ENCODE assay signal across 26 cellular contexts in genomic region chr4:39548425-39549067, GRCh38. TPM values are rescaled to one million over a fixed set of nuclear protein-coding genes. Genes with fewer than 3 reads are reported as not detected.
DNase-seq lines count a peak whose midpoint lies in the region; ATAC-seq, FAIRE-seq and TF ChIP-seq lines count a peak whose summit lies in the region.
"Had no signal": no experiment of that assay in that cellular context is flagged by ENCODE, and none has a peak within 500 bp of the region (broad histone marks: within the 10 kb centered on the region; RNA-seq: fewer than 3 reads in every experiment).

No MANE protein-coding gene starts in this region.

- no peak overlapping the region for H3K4me3 Mint-ChIP-seq in nephron
- H3K4me3 Mint-ChIP-seq: activated B cell treated with CpG ODN at 0.5 μM for 24 hours; activated CD4-positive, alpha-beta memory T cell treated with anti-CD3 and anti-CD28 coated beads, Interleukin-2, amount 10 ng/mL, durations not matched to agents 7 days and 5 days; activated T-cell treated with anti-CD3 and anti-CD28 coated beads, Interleukin-2, amount 50 U/mL, for 24 hours; GM23338; neural crest cell; T-helper 2 cell treated with Interferon-gamma antibody and Interleukin-4, amounts not matched to agents 5 μg/mL and 100 μg/mL, for 36 hours had no signal

- DNase-seq in AG08395 (ENCODE audit: low spot score) (peak; percentile 9), M059J (ENCODE audit: low read depth) (peak; percentile 44), cardiac fibroblast (ENCODE audit: low read depth in 2 of 2) (peak; percentile 41 to 60), HTR-8/SVneo (ENCODE audit: insufficient read length, low spot score) (no peak)
- DNase-seq in activated naive CD4-positive, alpha-beta T cell (lab: John Stamatoyannopoulos, UW), result no peak
- DNase-seq: activated B cell treated with CpG ODN at 0.5 μM for 24 hours; activated CD4-positive, alpha-beta memory T cell treated with anti-CD3 and anti-CD28 coated beads, Interleukin-2, amount 10 ng/mL, durations not matched to agents 7 days and 5 days; activated naive CD4-positive, alpha-beta T cell treated with anti-CD3 and anti-CD28 coated beads, Interleukin-2, amount 50 U/mL, for 16 hours; activated T-cell treated with anti-CD3 and anti-CD28 coated beads, Interleukin-2, amount 50 U/mL, for 24 hours; brain microvascular endothelial cell; dermis blood vessel endothelial cell; Karpas-422; left ventricle myocardium inferior; NCI-H1092; NCI-H526; SJCRH30; stimulated activated CD4-positive, alpha-beta T cell treated with anti-CD3 and anti-CD28 coated beads, Interleukin-12 subunit alpha, Interleukin-12 subunit beta, amount 100 ng/mL, for 4 hours; stimulated activated CD8-positive, alpha-beta memory T cell treated with anti-CD3 and anti-CD28 coated beads, Interleukin-4, amount 100 ng/mL, for 48 hours; substantia nigra; uterus had no signal

- no peak overlapping the region for H3K4me3 ChIP-seq in cardiac fibroblast (replicated peaks in 1 of 2; ENCODE audit: low read depth in 2 of 2, low read length in 2 of 2)
- H3K4me3 ChIP-seq: GM23338, left ventricle myocardium inferior, SJCRH30, uterus had no signal

- H3K4me1 Mint-ChIP-seq in nephron, result peaks cover 15% of the 10 kb centered on the region
- H3K4me1 Mint-ChIP-seq: activated CD4-positive, alpha-beta memory T cell treated with anti-CD3 and anti-CD28 coated beads, Interleukin-2, amount 10 ng/mL, durations not matched to agents 7 days and 5 days had no signal

- no peaks in the 10 kb centered on the region for H3K9me3 Mint-ChIP-seq in nephron
- H3K9me3 Mint-ChIP-seq: activated B cell treated with CpG ODN at 0.5 μM for 24 hours; activated CD4-positive, alpha-beta memory T cell treated with anti-CD3 and anti-CD28 coated beads, Interleukin-2, amount 10 ng/mL, durations not matched to agents 7 days and 5 days; activated T-cell treated with anti-CD3 and anti-CD28 coated beads, Interleukin-2, amount 50 U/mL, for 24 hours; GM23338; neural crest cell; T-helper 2 cell treated with Interferon-gamma antibody and Interleukin-4, amounts not matched to agents 5 μg/mL and 100 μg/mL, for 36 hours had no signal

- ATAC-seq in HG03342 (IDR thresholded peaks at IDR 0.05; ENCODE audit: unreplicated experiment), result no peak
- ATAC-seq in HG02970 (IDR thresholded peaks at IDR 0.05; ENCODE audit: low FRiP score, unreplicated experiment), result no peak
- ATAC-seq: GM23338 had no signal

- H3K27ac Mint-ChIP-seq in nephron, result peak overlapping the region in 2 of 3 experiments; percentile 51 to 56
- H3K27ac Mint-ChIP-seq: activated B cell treated with CpG ODN at 0.5 μM for 24 hours; activated CD4-positive, alpha-beta memory T cell treated with anti-CD3 and anti-CD28 coated beads, Interleukin-2, amount 10 ng/mL, durations not matched to agents 7 days and 5 days; activated T-cell treated with anti-CD3 and anti-CD28 coated beads, Interleukin-2, amount 50 U/mL, for 24 hours; GM23338; T-helper 2 cell treated with Interferon-gamma antibody and Interleukin-4, amounts not matched to agents 5 μg/mL and 100 μg/mL, for 36 hours had no signal

- no peak for TF ChIP-seq CTCF in cardiac fibroblast (IDR thresholded peaks at IDR 0.05; ENCODE audit: low read depth, low read length)
- no peak for TF ChIP-seq CTCF in nephron (IDR thresholded peaks at IDR 0.05; ENCODE audit: unreplicated experiment in 3 of 3)

- no peaks in the 10 kb centered on the region for H3K27me3 Mint-ChIP-seq in nephron (ENCODE audit: low read depth)
- H3K27me3 Mint-ChIP-seq: activated B cell treated with CpG ODN at 0.5 μM for 24 hours; activated CD4-positive, alpha-beta memory T cell treated with anti-CD3 and anti-CD28 coated beads, Interleukin-2, amount 10 ng/mL, durations not matched to agents 7 days and 5 days; activated T-cell treated with anti-CD3 and anti-CD28 coated beads, Interleukin-2, amount 50 U/mL, for 24 hours had no signal

- H3K36me3 Mint-ChIP-seq in nephron (ENCODE audit: low read depth), result peaks cover 15% of the 10 kb centered on the region

- no peak for FAIRE-seq in HTR-8/SVneo (lab: Jason Lieb, UNC)

RNA-seq across cellular contexts. Expression of gene UGDH, which starts 21.3 kb away (rescaled TPM):
- total RNA-seq in M059J (2014; rRNA removed; shearing (Covaris generic)), result 61.2 and 83.3 TPM in 2 replicates

Comparison
In these comparisons a context has a peak if more than half of its experiments do, and no peak if none do; other contexts are left out.
1. DNase-seq: peak in AG08395 (single experiment), M059J (single experiment) and cardiac fibroblast (2 of 2); none in HTR-8/SVneo (single experiment) and activated naive CD4-positive, alpha-beta T cell (0 of 4).